8 cellular contexts compared by ENCODE assay signal in genomic region chr17:38353084-38353604, GRCh38. TPM values are rescaled to one million over a fixed set of nuclear protein-coding genes. Genes with fewer than 3 reads are reported as not detected.
DNase-seq lines count a peak whose midpoint lies in the region; ATAC-seq, FAIRE-seq and TF ChIP-seq lines count a peak whose summit lies in the region.

No MANE protein-coding gene starts in this region.

- peak overlapping the region; percentile 72 to 91; a peak in 3 of 4 replicates for H3K9ac ChIP-seq in K562 (ENCODE audit: insufficient read depth in 1 of 2, low read depth in 2 of 2, low read length in 2 of 2)

- H3K4me1 ChIP-seq in heart left ventricle (peaks cover 4 to 61% (median 40%) of the 10 kb centered on the region in 12 donors), K562 (replicated peaks in 1 of 2; ENCODE audit: control insufficient read depth in 2 of 2, insufficient read depth in 2 of 2, low read length in 2 of 2) (peaks cover 22 to 23% of the 10 kb centered on the region in 2 experiments; a peak in 4 of 5 replicates), vagina (peaks cover 59% of the 10 kb centered on the region)

- TF ChIP-seq CTCF in heart left ventricle (IDR thresholded peaks at IDR 0.05) (no peak), K562 (IDR thresholded peaks at IDR 0.05 in 2 of 3, conservative IDR thresholded peaks at IDR 0.05 in 1 of 3; ENCODE audit: insufficient read depth in 2 of 3, low read depth in 1 of 3, low read length in 3 of 3) (no peak), vagina (IDR thresholded peaks at IDR 0.05) (no peak)

- POLR2A ChIA-PET in K562 (lab: Yijun Ruan, JAX): interaction anchor here (0.5 to 3.5 kb wide), 12 partner anchors 8 to 156 kb away, joined by 3 to 34 read pairs (median 3); partner anchors contain the start of gene GPR179

- no peak for FAIRE-seq in K562 (lab: Jason Lieb, UNC)

- H3K79me2 ChIP-seq in K562 (ENCODE audit: control insufficient read depth, insufficient read depth, low read length): peaks cover 25% of the 10 kb centered on the region

- no peak for TF ChIP-seq EP300 in K562 (IDR thresholded peaks at IDR 0.05; ENCODE audit: low read length)

- H3K9me1 ChIP-seq in K562 (ENCODE audit: control insufficient read depth, insufficient read depth, low read length): no peaks in the 10 kb centered on the region

- H2AFZ ChIP-seq in K562 (ENCODE audit: low read depth, low read length): peak overlapping the region; percentile 36; the same call in 1 of the 2 replicates

- intact Hi-C loops in heart left ventricle (cut with DNase I) (loop anchor here in 4 of 10 donors (5.0 to 10.0 kb wide), 3 partner anchors 122 to 134 kb away; no protein-coding TSS in a partner anchor), Right ventricle myocardium superior (cut with DNase I) (no loop called here), K562 (cut with micrococcal nuclease) (loop anchor here (5.0 kb wide), 1 partner anchor 314 kb away; no protein-coding TSS in a partner anchor), vagina (cut with DNase I) (no loop called here)

- 12 to 16% (median 15%) methylated on average over 8 of the region's 8 CpGs for WGBS in heart left ventricle, 4 donors
- 30% methylated on average over 8 of the region's 8 CpGs for WGBS in K562 (ENCODE audit: insufficient coverage, low coverage, missing lambda C conversion rate)

- CTCF ChIA-PET in K562 (lab: Yijun Ruan, JAX; ENCODE audit: low intra/inter-chr PET ratio): no interaction called here

- H3K27ac ChIP-seq in heart left ventricle (peak overlapping the region in 11 of 12 donors; percentile 68 to 93 (median 87)), K562 (ENCODE audit: extremely low read depth, low read depth, low read length) (no peak overlapping the region), vagina (peak overlapping the region; percentile 91)

- ATAC-seq in heart left ventricle (no peak), Right ventricle myocardium superior (ENCODE audit: poor library complexity) (no peak), K562 (no peak), GM21526 (IDR thresholded peaks at IDR 0.05; ENCODE audit: low FRiP score, unreplicated experiment) (no peak), HG03432 (IDR thresholded peaks at IDR 0.05; ENCODE audit: unreplicated experiment) (no peak)

- in situ Hi-C loops in K562 (cut with MboI): no loop called here

- DNase-seq in heart left ventricle (no peak), Right ventricle myocardium superior (no peak), K562 (ENCODE audit: extremely low read depth in 1 of 4, low spot score in 3 of 4) (no peak), mesenteric fat pad (ENCODE audit: low spot score) (peak; percentile 59), vagina (ENCODE audit: extremely low spot score in 2 of 2) (no peak), NCI-H2171 (lab: John Stamatoyannopoulos, UW) (no peak)

- TF ChIP-seq RAD21 in K562 (CRISPR knock-in tag; conservative IDR thresholded peaks at IDR 0.05 in 1 of 2, IDR thresholded peaks at IDR 0.05 in 1 of 2): no peak

- H3K4me3 ChIP-seq in heart left ventricle (peak overlapping the region; percentile 64 to 97 (median 89)), K562 (peak overlapping the region; percentile 73), vagina (peak overlapping the region; percentile 80 to 99)

- H3K36me3 ChIP-seq in heart left ventricle: no peaks in the 10 kb centered on the region
- no peaks in the 10 kb centered on the region for H3K36me3 ChIP-seq in K562 (ENCODE audit: control insufficient read depth, insufficient read depth, low read length)
- H3K36me3 ChIP-seq in vagina: no peaks in the 10 kb centered on the region

- H3K9me3 ChIP-seq in heart left ventricle (no peaks in the 10 kb centered on the region), K562 (replicated peaks; ENCODE audit: control insufficient read depth, insufficient read depth, low read depth, low read length) (no peaks in the 10 kb centered on the region), vagina (no peaks in the 10 kb centered on the region)

- H3K27me3 ChIP-seq in heart left ventricle (no peaks in the 10 kb centered on the region), K562 (ENCODE audit: control insufficient read depth in 2 of 2, insufficient read depth in 2 of 2, low read length in 2 of 2) (no peaks in the 10 kb centered on the region), vagina (no peaks in the 10 kb centered on the region)

- TF ChIP-seq POLR2A in heart left ventricle (IDR thresholded peaks at IDR 0.05) (no peak), K562 (conservative IDR thresholded peaks at IDR 0.05) (no peak), vagina (IDR thresholded peaks at IDR 0.05) (no peak)

- H4K20me1 ChIP-seq in K562 (replicated peaks; ENCODE audit: control insufficient read depth, insufficient read depth, low read length): peaks cover 9% of the 10 kb centered on the region; the same call in 1 of the 2 replicates

- H3K4me2 ChIP-seq in K562 (ENCODE audit: insufficient read depth, low read length): peak overlapping the region; percentile 88

- no TSS peak for BruUV-seq in K562 (replicated peaks; lab: Mats Ljungman, UMichigan)

TF ChIP-seq in K562, 482 proteins besides CTCF, POLR2A, EP300 and RAD21 (continues in another document):
- no peak for TF ChIP-seq ZNF766 (CRISPR knock-in tag; conservative IDR thresholded peaks at IDR 0.05)

RNA-seq across cellular contexts. Expression of gene SOCS7, which starts 1.5 kb away (rescaled TPM):
- total RNA-seq in heart left ventricle: 10 to 100 TPM; 11.4 to 19.2 (median 15.0) TPM
- polyA plus RNA-seq in heart left ventricle: 10 to 100 TPM in 1 of 2 donors, 1 to 10 TPM in 1; 5.1 to 10.2 TPM
- total RNA-seq in Right ventricle myocardium superior: 10.1 TPM
- 23.4 and 30.0 TPM in 2 replicates for total RNA-seq in K562 (2011; cell fraction: chromatin; rRNA removed; ENCODE audit: low replicate concordance)
- 14.3 and 15.9 TPM in 2 replicates for total RNA-seq in K562 (2011; cell fraction: nucleolus; rRNA removed)
- 17.7 and 18.2 TPM in 2 replicates for total RNA-seq in K562 (2011; cell fraction: nucleoplasm; rRNA removed)
- total RNA-seq in K562 (2014; rRNA removed): 4.2 and 6.0 TPM in 2 replicates
- total RNA-seq in K562 (2014; rRNA removed; fragmentation: Illumina TruSeq; extraction: Trizol): 9.9 and 10.5 TPM in 2 replicates
- 9.5 and 10.3 TPM in 2 replicates for total RNA-seq in K562 (2015; rRNA removed; fragmentation: Illumina TruSeq; extraction: Trizol)
- 11.6 and 14.5 TPM in 2 replicates for total RNA-seq in K562 (2021)
- polyA plus RNA-seq in K562 (2011; rRNA removed): 5.4 and 8.2 TPM in 2 replicates
- polyA plus RNA-seq in K562 (2011; cell fraction: cytosol; rRNA removed): 5.8 and 10.3 TPM in 2 replicates
- 5.4 and 12.7 TPM in 2 replicates for polyA plus RNA-seq in K562 (2011; cell fraction: nucleus; rRNA removed)
- 12.3 and 14.8 TPM in 2 replicates for polyA plus RNA-seq in K562 (2012)
- 7.9 and 10.2 TPM in 2 replicates for polyA plus RNA-seq in K562 (2014; fragmentation: Illumina TruSeq; extraction: Trizol)
- polyA plus RNA-seq in K562 (2014; fragmentation: Nextera tagmentation; extraction: Ambion mirVana): 1 to 10 TPM in 1 of 2 experiments, under 1 TPM in 1; 0.94 to 1.3 TPM
- 5.4 TPM in 2 replicates for polyA plus RNA-seq in K562 (2014; rRNA removed)
- 12.9 and 15.3 TPM in 2 replicates for polyA minus RNA-seq in K562 (2011; rRNA and poly(A)+ RNA removed)
- 3.1 and 8.2 TPM in 2 replicates for polyA minus RNA-seq in K562 (2011; cell fraction: cytosol; rRNA and poly(A)+ RNA removed)
- 8.3 and 8.4 TPM in 2 replicates for polyA minus RNA-seq in K562 (2011; cell fraction: nucleus; rRNA and poly(A)+ RNA removed)
- total RNA-seq in mesenteric fat pad: 14.5 TPM
- total RNA-seq in vagina: 14.7 TPM

RNA-seq across cellular contexts. Expression of gene GPR179, which starts 9.4 kb away (rescaled TPM):
- total RNA-seq in heart left ventricle (under 1 TPM in 4 of 9 donors, not detected in 5; 0.04 to 0.25 (median 0.08) TPM), Right ventricle myocardium superior (0.16 TPM), K562 (2014; rRNA removed) (not detected in 2 replicates), K562 (2014; rRNA removed; fragmentation: Illumina TruSeq; extraction: Trizol) (not detected in 2 replicates), K562 (2015; rRNA removed; fragmentation: Illumina TruSeq; extraction: Trizol) (not detected in 2 replicates), K562 (2021) (not detected in 2 replicates), mesenteric fat pad (not detected), vagina (not detected)
- polyA plus RNA-seq in heart left ventricle (under 1 TPM; 0.03 to 0.08 TPM), K562 (2011; rRNA removed) (not detected in 2 replicates), K562 (2014; fragmentation: Illumina TruSeq; extraction: Trizol) (not detected in 2 replicates), K562 (2014; fragmentation: Nextera tagmentation; extraction: Ambion mirVana) (not detected), K562 (2014; rRNA removed) (not detected in 2 replicates)
- total RNA-seq in K562 (2011; cell fraction: chromatin; rRNA removed; ENCODE audit: low replicate concordance): 0.05 TPM in 1 of 2 replicates, not detected in the other
- total RNA-seq in K562 (2011; cell fraction: nucleolus; rRNA removed): 0.53 TPM in 1 of 2 replicates, not detected in the other
- total RNA-seq in K562 (2011; cell fraction: nucleoplasm; rRNA removed): 0.07 TPM in 1 of 2 replicates, not detected in the other
- not detected in 2 replicates for polyA plus RNA-seq in K562 (2011; cell fraction: cytosol; rRNA removed)
- not detected in 2 replicates for polyA plus RNA-seq in K562 (2011; cell fraction: nucleus; rRNA removed)
- 0.01 and 0.04 TPM in 2 replicates for polyA plus RNA-seq in K562 (2012)
- polyA minus RNA-seq in K562 (2011; rRNA and poly(A)+ RNA removed): not detected in 2 replicates
- not detected in 2 replicates for polyA minus RNA-seq in K562 (2011; cell fraction: cytosol; rRNA and poly(A)+ RNA removed)
- polyA minus RNA-seq in K562 (2011; cell fraction: nucleus; rRNA and poly(A)+ RNA removed): not detected in 2 replicates

RNA-seq across cellular contexts. Expression of gene MRPL45, which starts 56.2 kb away (rescaled TPM):
- total RNA-seq in heart left ventricle (10 to 100 TPM; 26.0 to 46.3 (median 35.1) TPM), Right ventricle myocardium superior (38.0 TPM), K562 (2014; rRNA removed) (64.5 and 66.1 TPM in 2 replicates), K562 (2014; rRNA removed; fragmentation: Illumina TruSeq; extraction: Trizol) (55.2 and 61.1 TPM in 2 replicates), K562 (2015; rRNA removed; fragmentation: Illumina TruSeq; extraction: Trizol) (45.5 and 48.4 TPM in 2 replicates), K562 (2021) (62.8 and 64.4 TPM in 2 replicates), mesenteric fat pad (21.7 TPM), vagina (22.1 TPM)
- polyA plus RNA-seq in heart left ventricle (10 to 100 TPM; 27.1 to 36.8 TPM), K562 (2011; rRNA removed) (83.6 and 120 TPM in 2 replicates), K562 (2014; fragmentation: Illumina TruSeq; extraction: Trizol) (99.3 and 107 TPM in 2 replicates), K562 (2014; fragmentation: Nextera tagmentation; extraction: Ambion mirVana) (100 to 1,000 TPM; 209 to 228 TPM), K562 (2014; rRNA removed) (76.8 and 78.1 TPM in 2 replicates)
- 16.8 and 20.5 TPM in 2 replicates for total RNA-seq in K562 (2011; cell fraction: chromatin; rRNA removed; ENCODE audit: low replicate concordance)
- 16.2 and 17.8 TPM in 2 replicates for total RNA-seq in K562 (2011; cell fraction: nucleolus; rRNA removed)
- 19.4 and 25.2 TPM in 2 replicates for total RNA-seq in K562 (2011; cell fraction: nucleoplasm; rRNA removed)
- 61.6 and 70.5 TPM in 2 replicates for polyA plus RNA-seq in K562 (2011; cell fraction: cytosol; rRNA removed)
- polyA plus RNA-seq in K562 (2011; cell fraction: nucleus; rRNA removed): 24.5 and 28.4 TPM in 2 replicates
- polyA plus RNA-seq in K562 (2012): 54.3 and 82.3 TPM in 2 replicates
- 83.4 and 106 TPM in 2 replicates for polyA minus RNA-seq in K562 (2011; rRNA and poly(A)+ RNA removed)
- polyA minus RNA-seq in K562 (2011; cell fraction: cytosol; rRNA and poly(A)+ RNA removed): 23.3 and 35.5 TPM in 2 replicates
- 4.7 and 8.6 TPM in 2 replicates for polyA minus RNA-seq in K562 (2011; cell fraction: nucleus; rRNA and poly(A)+ RNA removed)
